24 cellular contexts compared by ENCODE assay signal in the genomic region with DNA sequence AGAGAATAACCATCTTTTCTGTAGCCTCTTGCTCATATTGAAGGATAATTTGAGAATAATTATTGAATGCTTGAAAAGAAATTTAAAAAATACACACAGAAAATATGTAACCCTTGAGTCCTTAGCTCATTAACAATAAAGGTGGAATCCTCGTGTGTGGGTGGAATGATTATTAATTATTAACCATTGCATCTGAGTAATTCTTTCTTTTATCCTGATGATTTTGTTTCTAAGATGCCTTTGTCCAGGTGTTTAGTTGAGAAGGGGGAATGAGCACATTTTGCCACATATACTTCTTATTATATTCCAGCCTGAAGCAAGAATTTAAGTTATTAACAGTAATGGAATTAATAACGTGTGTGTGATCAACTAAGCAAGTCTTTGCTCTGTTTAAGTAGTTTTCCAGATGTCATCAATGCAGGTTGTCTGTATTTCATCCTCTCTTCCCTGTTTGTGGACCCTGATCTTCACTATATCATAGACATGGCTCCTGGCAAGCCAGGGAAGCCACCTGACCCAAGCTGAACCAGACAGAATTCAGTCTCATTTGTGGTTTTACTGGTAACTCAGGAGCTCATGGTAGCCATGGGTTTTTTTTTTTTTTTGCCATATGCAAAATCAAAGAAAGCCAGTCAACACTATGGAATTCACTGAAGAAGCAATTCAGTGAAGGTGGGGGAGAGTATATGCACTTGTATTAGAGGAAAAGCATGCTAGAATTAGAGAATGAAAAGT.
DNase-seq lines count a peak whose midpoint lies in the region; ATAC-seq and TF ChIP-seq lines count a peak whose summit lies in the region.
"Had no signal": no experiment of that assay in that cellular context is flagged by ENCODE, and none has a peak within 500 bp of the region (broad histone marks: within the 10 kb centered on the region; RNA-seq: fewer than 3 reads in every experiment).

No MANE protein-coding gene starts in this region.

- no peaks in the 10 kb centered on the region for H3K9me3 ChIP-seq in heart left ventricle
- H3K9me3 ChIP-seq: esophagus muscularis mucosa, testis had no signal

- H3K4me3 ChIP-seq in astrocyte of the spinal cord (ENCODE audit: low read depth, low read length): no peak overlapping the region
- no peak overlapping the region for H3K4me3 ChIP-seq in heart left ventricle
- H3K4me3 ChIP-seq: BLaER1 treated with 17β-estradiol and CSF1 and Interleukin-3, amounts not matched to agents 10 nM and 100 nM; esophagus muscularis mucosa; hepatocyte; testis had no signal

- DNase-seq in A172 (ENCODE audit: low spot score) (peak; percentile 16), HS-27A (ENCODE audit: low read depth) (peak; percentile 5), astrocyte of the spinal cord (ENCODE audit: low read depth, low spot score) (peak; percentile 69), iris pigment epithelial cell (ENCODE audit: low read depth) (peak; percentile 80), heart left ventricle (no peak), NCI-H1092 (lab: John Stamatoyannopoulos, UW) (no peak), NCI-H82 (lab: John Stamatoyannopoulos, UW) (no peak)
- no peak for DNase-seq in activated CD4-positive, alpha-beta T cell treated with anti-CD3 and anti-CD28 coated beads for 48 hours
- DNase-seq: 8988T; activated CD4-positive, alpha-beta memory T cell treated with anti-CD3 and anti-CD28 coated beads, Interleukin-2, amount 10 ng/mL, durations not matched to agents 7 days and 5 days; activated naive CD4-positive, alpha-beta T cell treated with anti-CD3 and anti-CD28 coated beads, Interleukin-2, amount 50 U/mL, for 16 hours; activated T-cell treated with anti-CD3 and anti-CD28 coated beads, Interleukin-2, amount 50 U/mL, for 24 hours; dermis blood vessel endothelial cell; DMS 273 treated with DMSO at 0.1 percent for 48 hours; NCI-H2029; NCI-H510A treated with DMSO at 0.1 percent for 48 hours; SHP77; T-cell; testis had no signal

- no peaks in the 10 kb centered on the region for H3K36me3 ChIP-seq in heart left ventricle
- H3K36me3 ChIP-seq: BLaER1 treated with 17β-estradiol and CSF1 and Interleukin-3, amounts not matched to agents 10 nM and 100 nM; esophagus muscularis mucosa had no signal

- H3K27me3 ChIP-seq in heart left ventricle: no peaks in the 10 kb centered on the region
- H3K27me3 ChIP-seq: BLaER1 treated with 17β-estradiol and CSF1 and Interleukin-3, amounts not matched to agents 10 nM and 100 nM; hepatocyte; testis had no signal

- H3K27ac ChIP-seq in heart left ventricle: no peak overlapping the region
- H3K27ac ChIP-seq: BLaER1 treated with 17β-estradiol and CSF1 and Interleukin-3, amounts not matched to agents 10 nM and 100 nM; esophagus muscularis mucosa; hepatocyte; testis; VCaP had no signal

- no peak for TF ChIP-seq CTCF in astrocyte of the spinal cord (IDR thresholded peaks at IDR 0.05; ENCODE audit: low read depth, low read length)
- no peak for TF ChIP-seq CTCF in heart left ventricle (IDR thresholded peaks at IDR 0.05)

- WGBS in heart left ventricle, 4 donors: 76 to 90% (median 80%) methylated on average over 2 of the region's 2 CpGs

- TF ChIP-seq POLR2A in heart left ventricle (IDR thresholded peaks at IDR 0.05): no peak

- in situ Hi-C loops in astrocyte of the spinal cord (cut with HindIII; ENCODE audit: low sequenced_read_pairs): no loop called here

- intact Hi-C loops in heart left ventricle (cut with DNase I): no loop called here

- peaks cover 0 to 5% (median 0%) of the 10 kb centered on the region in 12 donors for H3K4me1 ChIP-seq in heart left ventricle
- H3K4me1 ChIP-seq: esophagus muscularis mucosa, testis had no signal

- ATAC-seq in heart left ventricle: no peak
- ATAC-seq: stimulated activated effector memory CD8-positive, alpha-beta T cell treated with anti-CD3 and anti-CD28 coated beads, Interleukin-12 subunit alpha, Interleukin-12 subunit beta, amount 100 ng/mL, for 72 hours; T-cell had no signal

Comparison
In these comparisons a context has a peak if more than half of its experiments do, and no peak if none do; other contexts are left out.
1. DNase-seq: peak in A172 (single experiment), HS-27A (single experiment), astrocyte of the spinal cord (single experiment) and iris pigment epithelial cell (single experiment); none in heart left ventricle (0 of 5), NCI-H1092 (single experiment), activated CD4-positive, alpha-beta T cell treated with anti-CD3 and anti-CD28 coated beads for 48 hours (single experiment) and NCI-H82 (single experiment).